Comparison of ENCODE assay signal across 8 cellular contexts in the genomic region with DNA sequence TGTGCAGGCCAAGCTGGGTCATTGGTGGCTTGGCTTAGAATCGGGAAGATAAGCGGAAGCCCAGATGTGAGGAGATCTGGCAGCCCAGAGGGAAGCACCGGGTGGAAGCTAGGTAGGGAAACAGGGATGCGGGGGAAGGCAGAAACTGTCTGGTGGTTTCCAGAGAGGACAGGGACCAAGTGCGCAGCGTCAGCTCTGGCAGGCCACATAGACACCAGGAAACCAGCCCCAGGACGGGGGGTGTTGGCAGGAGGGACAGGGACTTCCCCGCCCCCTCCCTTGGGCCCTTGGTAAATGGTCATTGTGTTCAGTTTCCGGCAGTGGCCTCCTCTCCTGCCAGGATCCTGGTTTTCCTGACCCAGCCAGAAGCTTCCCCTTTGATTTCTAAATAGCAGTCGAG. TPM values are rescaled to one million over a fixed set of nuclear protein-coding genes. Genes with fewer than 3 reads are reported as not detected.
A peak's percentile ranks its signal among the peaks of the same experiment; 100 is the strongest.
DNase-seq lines count a peak whose midpoint lies in the region; ATAC-seq lines count a peak whose summit lies in the region.

No MANE protein-coding gene starts in this region.

- peak overlapping the region in 8 of 9 donors; percentile 40 to 86 (median 73) for H3K27ac Mint-ChIP-seq in naive thymus-derived CD4-positive, alpha-beta T cell

- peaks cover 0 to 3% (median 0%) of the 10 kb centered on the region in 5 donors for H3K36me3 Mint-ChIP-seq in naive thymus-derived CD4-positive, alpha-beta T cell

- DNase-seq in Right ventricle myocardium inferior (ENCODE audit: missing footprints): peak; percentile 75
- DNase-seq in cardiac septum (ENCODE audit: low spot score): no peak
- peak in 1 of 9 donors; percentile 4 for DNase-seq in naive thymus-derived CD4-positive, alpha-beta T cell
- no peak for DNase-seq in GM19238 (ENCODE audit: insufficient read length, low spot score)
- no peak for DNase-seq in stimulated activated CD4-positive, alpha-beta T cell treated with anti-CD3 and anti-CD28 coated beads, Interleukin-4, amount 100 ng/mL, for 1 hour
- DNase-seq in iPS-NIHi11 (ENCODE audit: low spot score): no peak

- no peaks in the 10 kb centered on the region for H3K27me3 ChIP-seq in esophagus (ENCODE audit: control insufficient read depth in 1 of 2, insufficient read depth in 2 of 2, low read length in 2 of 2)
- H3K27me3 ChIP-seq in naive thymus-derived CD4-positive, alpha-beta T cell (ENCODE audit: control insufficient read depth in 2 of 2, insufficient read depth in 2 of 2, low read length in 2 of 2): no peaks in the 10 kb centered on the region

- WGBS in esophagus, 2 donors: 38 to 48% methylated on average over 10 of the region's 10 CpGs

- peaks cover 0 to 2% (median 0%) of the 10 kb centered on the region in 11 donors for H3K9me3 Mint-ChIP-seq in naive thymus-derived CD4-positive, alpha-beta T cell

- peak overlapping the region; percentile 94 for H3K27ac ChIP-seq in esophagus (ENCODE audit: low read depth in 2 of 2, low read length in 1 of 2)
- no peak overlapping the region for H3K27ac ChIP-seq in naive thymus-derived CD4-positive, alpha-beta T cell (ENCODE audit: low read depth, low read length)

- H3K36me3 ChIP-seq in esophagus (ENCODE audit: control insufficient read depth in 2 of 2, insufficient read depth in 2 of 2, low read length in 1 of 2): no peaks in the 10 kb centered on the region
- no peaks in the 10 kb centered on the region for H3K36me3 ChIP-seq in naive thymus-derived CD4-positive, alpha-beta T cell (ENCODE audit: control insufficient read depth in 2 of 3, insufficient read depth in 3 of 3, low read length in 3 of 3)

- no peak for ATAC-seq in Right ventricle myocardium inferior
- no peak for ATAC-seq in naive thymus-derived CD4-positive, alpha-beta T cell
- no peak for ATAC-seq in GM18873 (IDR thresholded peaks at IDR 0.05; ENCODE audit: low FRiP score, unreplicated experiment)

- POLR2A ChIA-PET in naive thymus-derived CD4-positive, alpha-beta T cell (lab: Charles Lee): interaction anchor here (0.7 to 2.8 kb wide), 6 partner anchors 8 to 260 kb away, joined by 3 to 15 read pairs (median 6); no protein-coding TSS in a partner anchor

- intact Hi-C loops in Right ventricle myocardium inferior (cut with DNase I) (loop anchor here (2.0 kb wide), 1 partner anchor 16 kb away; no protein-coding TSS in a partner anchor), cardiac septum (cut with DNase I) (no loop called here)
- intact Hi-C loops in naive thymus-derived CD4-positive, alpha-beta T cell (cut with micrococcal nuclease): no loop called here

- peak overlapping the region; percentile 58 to 76 for H3K4me3 ChIP-seq in esophagus (ENCODE audit: low read depth in 1 of 2, low read length in 2 of 2)
- H3K4me3 ChIP-seq in naive thymus-derived CD4-positive, alpha-beta T cell (ENCODE audit: low read length): no peak overlapping the region

- H3K4me3 Mint-ChIP-seq in naive thymus-derived CD4-positive, alpha-beta T cell: peak overlapping the region in 7 of 10 donors; percentile 27 to 69 (median 39)

- no peaks in the 10 kb centered on the region for H3K9me3 ChIP-seq in esophagus (ENCODE audit: control insufficient read depth in 2 of 2, insufficient read depth in 1 of 2, low read depth in 1 of 2, low read length in 1 of 2)
- no peaks in the 10 kb centered on the region for H3K9me3 ChIP-seq in naive thymus-derived CD4-positive, alpha-beta T cell (ENCODE audit: control insufficient read depth in 2 of 3, low read length in 3 of 3)

- peaks cover 27 to 63% of the 10 kb centered on the region in 2 donors for H3K4me1 ChIP-seq in esophagus (ENCODE audit: control insufficient read depth in 2 of 2, insufficient read depth in 2 of 2, low read length in 1 of 2)
- H3K4me1 ChIP-seq in naive thymus-derived CD4-positive, alpha-beta T cell (ENCODE audit: control insufficient read depth in 2 of 2, insufficient read depth in 2 of 2, low read length in 2 of 2): peaks cover 25 to 50% of the 10 kb centered on the region in 2 donors

- H3K4me1 Mint-ChIP-seq in naive thymus-derived CD4-positive, alpha-beta T cell: peaks cover 24 to 75% (median 39%) of the 10 kb centered on the region in 7 donors

- CTCF ChIA-PET in naive thymus-derived CD4-positive, alpha-beta T cell (lab: Charles Lee): interaction anchor here (0.8 to 4.0 kb wide), 4 partner anchors 13 to 28 kb away, joined by 3 to 22 read pairs (median 6); no protein-coding TSS in a partner anchor

- no peaks in the 10 kb centered on the region for H3K27me3 Mint-ChIP-seq in naive thymus-derived CD4-positive, alpha-beta T cell

RNA-seq across cellular contexts. Expression of gene RALGDS, which starts 2.0 kb away (rescaled TPM):
- total RNA-seq in Right ventricle myocardium inferior (33.7 TPM), cardiac septum (23.9 TPM)
- polyA plus RNA-seq in esophagus: 10 to 100 TPM; 47.8 to 67.9 TPM
- 100 to 1,000 TPM in 2 of 5 experiments, 10 to 100 TPM in 3; 73.9 to 123 (median 79.7) TPM for total RNA-seq in naive thymus-derived CD4-positive, alpha-beta T cell
- polyA plus RNA-seq in naive thymus-derived CD4-positive, alpha-beta T cell: 10 to 100 TPM; 17.8 to 35.7 TPM

RNA-seq across cellular contexts. Expression of gene GBGT1, which starts 44.7 kb away (rescaled TPM):
- total RNA-seq in Right ventricle myocardium inferior (8.2 TPM), cardiac septum (4.6 TPM)
- polyA plus RNA-seq in esophagus: 1 to 10 TPM; 2.1 to 3.7 TPM
- total RNA-seq in naive thymus-derived CD4-positive, alpha-beta T cell: 10 to 100 TPM in 2 of 5 experiments, 1 to 10 TPM in 3; 3.4 to 14.8 (median 5.5) TPM
- polyA plus RNA-seq in naive thymus-derived CD4-positive, alpha-beta T cell: under 1 TPM in 1 of 2 donors, not detected in 1; 0.14 TPM

RNA-seq across cellular contexts. Expression of gene CEL, which starts 57.3 kb away (rescaled TPM):
- total RNA-seq in Right ventricle myocardium inferior (7.7 TPM), cardiac septum (0.59 TPM)
- 1 to 10 TPM; 2.1 to 3.3 TPM for polyA plus RNA-seq in esophagus
- total RNA-seq in naive thymus-derived CD4-positive, alpha-beta T cell: 1 to 10 TPM in 3 of 5 experiments, under 1 TPM in 2; 0.32 to 2.3 (median 2.2) TPM
- not detected for polyA plus RNA-seq in naive thymus-derived CD4-positive, alpha-beta T cell
